12 cellular contexts compared by ENCODE assay signal in the genomic region with DNA sequence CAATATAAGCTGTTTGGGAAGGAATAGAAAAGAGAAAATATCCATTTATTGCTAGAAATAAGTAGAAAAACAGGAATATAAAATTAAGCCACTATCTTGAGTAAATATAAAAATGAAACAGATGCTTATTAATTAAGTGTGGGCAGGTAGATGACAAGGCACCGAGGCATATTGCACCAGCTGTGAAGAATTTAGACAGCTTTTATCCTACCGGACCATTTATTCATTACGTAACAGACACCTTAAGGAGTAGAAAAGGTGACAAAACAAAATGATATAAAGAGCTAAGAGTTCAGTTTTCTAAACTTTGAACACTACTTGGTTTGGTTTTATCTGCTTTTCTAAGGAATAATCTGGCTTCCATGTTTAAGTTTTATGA.
DNase-seq lines count a peak whose midpoint lies in the region; ATAC-seq and TF ChIP-seq lines count a peak whose summit lies in the region.
"Had no signal": no experiment of that assay in that cellular context is flagged by ENCODE, and none has a peak within 500 bp of the region (broad histone marks: within the 10 kb centered on the region; RNA-seq: fewer than 3 reads in every experiment).

No MANE protein-coding gene starts in this region.

- ATAC-seq in heart left ventricle (no peak), left ventricle myocardium superior (no peak)
- ATAC-seq: natural killer cell had no signal

- H3K27me3 ChIP-seq in heart left ventricle (no peaks in the 10 kb centered on the region), iPS-18a (ENCODE audit: control insufficient read depth, insufficient read depth, low read length) (no peaks in the 10 kb centered on the region), BE2C (no peaks in the 10 kb centered on the region), HAP-1 (ENCODE audit: low read depth) (no peaks in the 10 kb centered on the region)

- peak overlapping the region; percentile 86 for H3K4me2 ChIP-seq in OCI-LY7 (ENCODE audit: low read length)

- H3K9me2 ChIP-seq in OCI-LY7 (ENCODE audit: insufficient read depth, low read length) = no peaks in the 10 kb centered on the region

- in situ Hi-C loops in HAP-1 (cut with MboI; ENCODE audit: low sequenced_read_pairs) = no loop called here

- H3K36me3 Mint-ChIP-seq in type B pancreatic cell = no peaks in the 10 kb centered on the region
- H3K36me3 Mint-ChIP-seq: activated CD4-positive, alpha-beta memory T cell treated with anti-CD3 and anti-CD28 coated beads for 36 hours; natural killer cell had no signal

- no peak overlapping the region for H3K9ac ChIP-seq in iPS-18a (ENCODE audit: low read length)

- no peaks in the 10 kb centered on the region for H4K20me1 ChIP-seq in OCI-LY7 (ENCODE audit: insufficient read depth, low read length)

- POLR2A ChIA-PET in OCI-LY7 (lab: Charles Lee) = interaction anchor here (0.6 to 1.9 kb wide), 9 partner anchors 9 to 43 kb away, joined by 3 to 6 read pairs (median 3); no protein-coding TSS in a partner anchor

- H3K4me1 ChIP-seq in heart left ventricle (no peaks in the 10 kb centered on the region), OCI-LY7 (ENCODE audit: insufficient read depth, low read length, poor library complexity, severe bottlenecking) (peaks cover 12% of the 10 kb centered on the region), iPS-18a (ENCODE audit: control insufficient read depth, low read depth, low read length) (no peaks in the 10 kb centered on the region), BE2C (no peaks in the 10 kb centered on the region), HAP-1 (no peaks in the 10 kb centered on the region)

- H3K4me3 Mint-ChIP-seq in type B pancreatic cell = peak overlapping the region; percentile 89
- H3K4me3 Mint-ChIP-seq: activated CD4-positive, alpha-beta memory T cell treated with anti-CD3 and anti-CD28 coated beads for 36 hours; natural killer cell had no signal

- H3K9me3 ChIP-seq in heart left ventricle (no peaks in the 10 kb centered on the region), OCI-LY7 (ENCODE audit: low read length) (no peaks in the 10 kb centered on the region), iPS-18a (ENCODE audit: control insufficient read depth, low read depth, low read length) (no peaks in the 10 kb centered on the region), BE2C (no peaks in the 10 kb centered on the region), HAP-1 (no peaks in the 10 kb centered on the region)

- no TSS peak for BruUV-seq in OCI-LY7 (replicated peaks; lab: Mats Ljungman, UMichigan)

- intact Hi-C loops in heart left ventricle (cut with DNase I) = no loop called here
- intact Hi-C loops in left ventricle myocardium superior (cut with micrococcal nuclease) = no loop called here
- intact Hi-C loops in OCI-LY7 (cut with micrococcal nuclease; ENCODE audit: unreplicated experiment) = loop anchor here (5.0 to 10.0 kb wide), 2 partner anchors 311 to 594 kb away; no protein-coding TSS in a partner anchor
- intact Hi-C loops in posterior vena cava (cut with DNase I) = no loop called here

- H3K27ac Mint-ChIP-seq in type B pancreatic cell = no peak overlapping the region
- H3K27ac Mint-ChIP-seq: activated CD4-positive, alpha-beta memory T cell treated with anti-CD3 and anti-CD28 coated beads for 36 hours; natural killer cell; T-helper 1 cell treated with Interleukin-12 subunit alpha and Interleukin-12 subunit beta and Interleukin-4 antibody, amounts not matched to agents 30 μg/mL and 1 μg/mL, for 36 hours had no signal

- TF ChIP-seq CTCF in heart left ventricle (IDR thresholded peaks at IDR 0.05) (no peak), OCI-LY7 (conservative IDR thresholded peaks at IDR 0.05; ENCODE audit: low read length) (no peak), type B pancreatic cell (conservative IDR thresholded peaks at IDR 0.05) (no peak), BE2C (IDR thresholded peaks at IDR 0.05; ENCODE audit: low read depth, low read length) (no peak)

- DNase-seq in heart left ventricle (no peak), left ventricle myocardium superior (no peak), OCI-LY7 (ENCODE audit: low spot score) (peak; percentile 2), type B pancreatic cell (ENCODE audit: extremely low spot score, unreplicated experiment) (no peak), posterior vena cava (ENCODE audit: low spot score) (no peak), BE2C (no peak), HAP-1 (ENCODE audit: low spot score in 2 of 2) (no peak)
- DNase-seq: activated CD4-positive, alpha-beta memory T cell treated with anti-CD3 and anti-CD28 coated beads for 36 hours; activated naive CD4-positive, alpha-beta T cell treated with anti-CD3 and anti-CD28 coated beads, Interleukin-2, amount 50 U/mL, for 16 hours; natural killer cell had no signal

- no peaks in the 10 kb centered on the region for H3K36me3 ChIP-seq in heart left ventricle
- no peaks in the 10 kb centered on the region for H3K36me3 ChIP-seq in OCI-LY7 (ENCODE audit: insufficient read depth, low read length)
- no peaks in the 10 kb centered on the region for H3K36me3 ChIP-seq in iPS-18a (ENCODE audit: control insufficient read depth, low read depth, low read length)
- H3K36me3 ChIP-seq in BE2C = no peaks in the 10 kb centered on the region
- H3K36me3 ChIP-seq in HAP-1 (replicated peaks) = no peaks in the 10 kb centered on the region

- 49 to 75% (median 62%) methylated on average over 3 of the region's 3 CpGs for WGBS in heart left ventricle, 4 donors

- CTCF ChIA-PET in OCI-LY7 (lab: Charles Lee; ENCODE audit: unreplicated experiment) = no interaction called here

- H3K27me3 Mint-ChIP-seq in type B pancreatic cell = peaks cover 18% of the 10 kb centered on the region
- H3K27me3 Mint-ChIP-seq: activated CD4-positive, alpha-beta memory T cell treated with anti-CD3 and anti-CD28 coated beads for 36 hours had no signal

- no peaks in the 10 kb centered on the region for H3K4me1 Mint-ChIP-seq in type B pancreatic cell (ENCODE audit: unreplicated experiment)
- H3K4me1 Mint-ChIP-seq: natural killer cell had no signal

- H3K79me2 ChIP-seq in OCI-LY7 (ENCODE audit: insufficient read depth, low read depth, low read length) = no peaks in the 10 kb centered on the region

- peak overlapping the region; percentile 99 for H2AFZ ChIP-seq in OCI-LY7 (ENCODE audit: low read length)

- H3K4me3 ChIP-seq in heart left ventricle (peak overlapping the region in 10 of 12 donors; percentile 2 to 57 (median 45)), OCI-LY7 (ENCODE audit: low read depth, low read length, poor library complexity, severe bottlenecking) (peak overlapping the region; percentile 66), iPS-18a (ENCODE audit: low read length) (peak overlapping the region; percentile 46), BE2C (ENCODE audit: low read depth, low read length) (no peak overlapping the region), HAP-1 (no peak overlapping the region)

- peak overlapping the region in 2 of 12 donors; percentile 31 to 34 for H3K27ac ChIP-seq in heart left ventricle
- H3K27ac ChIP-seq in OCI-LY7 (ENCODE audit: low read depth, low read length, poor library complexity, severe bottlenecking) = peak overlapping the region; percentile 57
- H3K27ac ChIP-seq in iPS-18a (ENCODE audit: low read length) = no peak overlapping the region

- TF ChIP-seq POLR2A in heart left ventricle (IDR thresholded peaks at IDR 0.05) = no peak

- H3K9me3 Mint-ChIP-seq in type B pancreatic cell = no peaks in the 10 kb centered on the region
- H3K9me3 Mint-ChIP-seq: T-helper 1 cell treated with Interleukin-12 subunit alpha and Interleukin-12 subunit beta and Interleukin-4 antibody, amounts not matched to agents 30 μg/mL and 1 μg/mL, for 36 hours had no signal

Comparison
In these comparisons a context has a peak if more than half of its experiments do, and no peak if none do; other contexts are left out.
1. H3K4me3 ChIP-seq: peak in heart left ventricle (10 of 12), OCI-LY7 (single experiment) and iPS-18a (single experiment); none in BE2C (single experiment) and HAP-1 (single experiment).